Comparison of ENCODE assay signal across 13 cellular contexts in genomic region chr16:57826040-57826434, GRCh38. TPM values are rescaled to one million over a fixed set of nuclear protein-coding genes. Genes with fewer than 3 reads are reported as not detected.
DNase-seq lines count a peak whose midpoint lies in the region; ATAC-seq and TF ChIP-seq lines count a peak whose summit lies in the region.
"Had no signal": no experiment of that assay in that cellular context is flagged by ENCODE, and none has a peak within 500 bp of the region (broad histone marks: within the 10 kb centered on the region; RNA-seq: fewer than 3 reads in every experiment).

No MANE protein-coding gene starts in this region.

- H4K8ac ChIP-seq in mesenchymal stem cell (ENCODE audit: low read length): no peak overlapping the region

- no peak overlapping the region for H2BK15ac ChIP-seq in mesenchymal stem cell (ENCODE audit: low read depth, poor library complexity, severe bottlenecking)

- no peaks in the 10 kb centered on the region for H3K9me3 Mint-ChIP-seq in Caco-2 (ENCODE audit: unreplicated experiment)
- no peaks in the 10 kb centered on the region for H3K9me3 Mint-ChIP-seq in activated CD8-positive, alpha-beta memory T cell treated with anti-CD3 and anti-CD28 coated beads, Interleukin-2, amount 10 ng/mL, durations not matched to agents 7 days and 5 days (ENCODE audit: low read depth)
- H3K9me3 Mint-ChIP-seq: CD4-positive, alpha-beta memory T cell had no signal

- peaks cover 61% of the 10 kb centered on the region for H3K4me1 Mint-ChIP-seq in Caco-2 (ENCODE audit: low read depth, unreplicated experiment)
- no peaks in the 10 kb centered on the region for H3K4me1 Mint-ChIP-seq in activated CD8-positive, alpha-beta memory T cell treated with anti-CD3 and anti-CD28 coated beads, Interleukin-2, amount 10 ng/mL, durations not matched to agents 7 days and 5 days
- H3K4me1 Mint-ChIP-seq: B cell; CD4-positive, alpha-beta memory T cell had no signal

- H3K14ac ChIP-seq in mesenchymal stem cell (ENCODE audit: low read length in 2 of 2): no peak overlapping the region

- no peak overlapping the region for H3K4me3 Mint-ChIP-seq in Caco-2 (ENCODE audit: unreplicated experiment)
- H3K4me3 Mint-ChIP-seq in activated CD8-positive, alpha-beta memory T cell treated with anti-CD3 and anti-CD28 coated beads, Interleukin-2, amount 10 ng/mL, durations not matched to agents 7 days and 5 days: no peak overlapping the region
- H3K4me3 Mint-ChIP-seq: B cell; CD4-positive, alpha-beta memory T cell had no signal

- peak overlapping the region; percentile 86 for H3K27ac Mint-ChIP-seq in Caco-2 (ENCODE audit: unreplicated experiment)
- H3K27ac Mint-ChIP-seq in activated CD8-positive, alpha-beta memory T cell treated with anti-CD3 and anti-CD28 coated beads, Interleukin-2, amount 10 ng/mL, durations not matched to agents 7 days and 5 days: no peak overlapping the region
- H3K27ac Mint-ChIP-seq: B cell had no signal

- H3K23ac ChIP-seq in mesenchymal stem cell (ENCODE audit: low read length in 2 of 2): no peak overlapping the region

- in situ Hi-C loops in Panc1 (cut with HindIII; ENCODE audit: low pct_unique_long_range_greater_than_20kb, low sequenced_read_pairs): no loop called here

- WGBS in mesenchymal stem cell: 70% methylated on average over 3 of the region's 4 CpGs
- WGBS in thyroid gland, 2 donors: 40 to 58% methylated on average over 4 of the region's 4 CpGs
- WGBS in esophagus squamous epithelium, 2 donors: 49 to 55% methylated on average over 4 of the region's 4 CpGs

- H3K9ac ChIP-seq in mesenchymal stem cell (ENCODE audit: low read length): no peak overlapping the region

- TF ChIP-seq POLR2A in thyroid gland (IDR thresholded peaks at IDR 0.05) (peak in 1 of 2 donors; percentile 42), esophagus squamous epithelium (IDR thresholded peaks at IDR 0.05) (no peak)

- H3K4me1 ChIP-seq in Caco-2: peaks cover 72% of the 10 kb centered on the region
- peaks cover 16% of the 10 kb centered on the region for H3K4me1 ChIP-seq in Panc1 (ENCODE audit: control insufficient read depth, insufficient read depth, low read length)
- H3K4me1 ChIP-seq in mesenchymal stem cell (ENCODE audit: control insufficient read depth, insufficient read depth, low read depth, low read length): peaks cover 30% of the 10 kb centered on the region
- H3K4me1 ChIP-seq in thyroid gland: peaks cover 48 to 81% of the 10 kb centered on the region in 2 donors
- peaks cover 0 to 29% (median 4%) of the 10 kb centered on the region in 3 donors for H3K4me1 ChIP-seq in esophagus squamous epithelium

- no peak for DNase-seq in Caco-2
- DNase-seq in Panc1 (ENCODE audit: low read depth, low spot score): no peak
- no peak for DNase-seq in mesenchymal stem cell
- DNase-seq in thyroid gland: peak in 1 of 2 donors; percentile 25
- DNase-seq in esophagus squamous epithelium (lab: John Stamatoyannopoulos, UW): no peak
- no peak for DNase-seq in EL
- no peak for DNase-seq in activated CD8-positive, alpha-beta memory T cell treated with anti-CD3 and anti-CD28 coated beads, Interleukin-2, amount 10 ng/mL, durations not matched to agents 7 days and 5 days
- DNase-seq: CD4-positive, alpha-beta memory T cell; DMS153; GDM1 had no signal

- H2AK5ac ChIP-seq in mesenchymal stem cell (ENCODE audit: low read length, severe bottlenecking): peak overlapping the region; percentile 51

- no peak overlapping the region for H2BK12ac ChIP-seq in mesenchymal stem cell (ENCODE audit: low read length in 2 of 2)

- H3K18ac ChIP-seq in mesenchymal stem cell (ENCODE audit: low read depth in 1 of 2, low read length in 2 of 2): no peak overlapping the region

- BruUV-seq in Caco-2 (replicated peaks; lab: Mats Ljungman, UMichigan) (no TSS peak), Panc1 (replicated peaks; lab: Mats Ljungman, UMichigan) (no TSS peak)

- H2BK120ac ChIP-seq in mesenchymal stem cell (ENCODE audit: low read depth, low read length): no peak overlapping the region

- CTCF ChIA-PET in Caco-2 (lab: Charles Lee): interaction anchor here (1.5 kb wide), 1 partner anchor 31 kb away, joined by 3 read pairs; no protein-coding TSS in a partner anchor
- CTCF ChIA-PET in Panc1 (lab: Charles Lee): no interaction called here
- CTCF ChIA-PET in activated CD8-positive, alpha-beta memory T cell treated with anti-CD3 and anti-CD28 coated beads, Interleukin-2, amount 10 ng/mL, durations not matched to agents 7 days and 5 days (lab: Charles Lee): no interaction called here

- no peak overlapping the region for H2AFZ ChIP-seq in mesenchymal stem cell (ENCODE audit: low read depth, low read length)

- no peaks in the 10 kb centered on the region for H3K27me3 ChIP-seq in Caco-2 (replicated peaks; ENCODE audit: control insufficient read depth, insufficient read depth, low read length)
- H3K27me3 ChIP-seq in Panc1 (ENCODE audit: control insufficient read depth, insufficient read depth, low read length): no peaks in the 10 kb centered on the region
- H3K27me3 ChIP-seq in mesenchymal stem cell (ENCODE audit: control insufficient read depth in 1 of 2, insufficient read depth in 1 of 2, low read length in 2 of 2): peaks cover 0 to 55% of the 10 kb centered on the region in 2 experiments
- no peaks in the 10 kb centered on the region for H3K27me3 ChIP-seq in thyroid gland
- H3K27me3 ChIP-seq in esophagus squamous epithelium: no peaks in the 10 kb centered on the region

- H3K27me3 Mint-ChIP-seq in Caco-2 (ENCODE audit: insufficient read depth, unreplicated experiment): no peaks in the 10 kb centered on the region
- H3K27me3 Mint-ChIP-seq in activated CD8-positive, alpha-beta memory T cell treated with anti-CD3 and anti-CD28 coated beads, Interleukin-2, amount 10 ng/mL, durations not matched to agents 7 days and 5 days: peaks cover 24% of the 10 kb centered on the region

- H3K79me1 ChIP-seq in mesenchymal stem cell (replicated peaks; ENCODE audit: low read length, poor library complexity, severe bottlenecking): peaks cover 13% of the 10 kb centered on the region

- peak overlapping the region; percentile 29; the same call in 1 of the 2 replicates for H3K27ac ChIP-seq in Panc1 (ENCODE audit: low read length)
- no peak overlapping the region for H3K27ac ChIP-seq in mesenchymal stem cell (ENCODE audit: low read length, poor library complexity, severe bottlenecking)
- H3K27ac ChIP-seq in thyroid gland: peak overlapping the region; percentile 97 to 98 (median 98)
- H3K27ac ChIP-seq in esophagus squamous epithelium: no peak overlapping the region
- H3K27ac ChIP-seq: C4-2B had no signal

- H3K4ac ChIP-seq in mesenchymal stem cell (ENCODE audit: low read depth in 1 of 2, low read length in 2 of 2): no peak overlapping the region

- POLR2A ChIA-PET in Caco-2 (lab: Charles Lee) (interaction anchor here (1.2 kb wide), 1 partner anchor 10 kb away, joined by 3 read pairs; no protein-coding TSS in a partner anchor), Panc1 (lab: Charles Lee) (no interaction called here)

- ATAC-seq in Panc1: no peak
- no peak for ATAC-seq in activated CD8-positive, alpha-beta memory T cell treated with anti-CD3 and anti-CD28 coated beads, Interleukin-2, amount 10 ng/mL, durations not matched to agents 7 days and 5 days

- H3K4me2 ChIP-seq in mesenchymal stem cell (ENCODE audit: low read length, poor library complexity, severe bottlenecking): no peak overlapping the region

- intact Hi-C loops in Caco-2 (cut with micrococcal nuclease; ENCODE audit: unreplicated experiment): loop anchor here (1.0 kb wide), 2 partner anchors 29 to 37 kb away; no protein-coding TSS in a partner anchor
- intact Hi-C loops in Panc1 (cut with micrococcal nuclease; ENCODE audit: unreplicated experiment): no loop called here
- intact Hi-C loops in thyroid gland (cut with DNase I): no loop called here
- intact Hi-C loops in esophagus squamous epithelium (cut with DNase I): no loop called here

- H2BK5ac ChIP-seq in mesenchymal stem cell (ENCODE audit: low read depth, low read length, poor library complexity, severe bottlenecking): no peak overlapping the region

- no peaks in the 10 kb centered on the region for H3K9me3 ChIP-seq in Caco-2
- no peaks in the 10 kb centered on the region for H3K9me3 ChIP-seq in Panc1 (ENCODE audit: control insufficient read depth, insufficient read depth, low read depth, low read length)
- H3K9me3 ChIP-seq in mesenchymal stem cell (ENCODE audit: control insufficient read depth, low read length): no peaks in the 10 kb centered on the region
- H3K9me3 ChIP-seq in thyroid gland: no peaks in the 10 kb centered on the region
- no peaks in the 10 kb centered on the region for H3K9me3 ChIP-seq in esophagus squamous epithelium
- H3K9me3 ChIP-seq: HAP-1 had no signal

- no peak overlapping the region for H4K91ac ChIP-seq in mesenchymal stem cell (ENCODE audit: low read length)

- H3K4me3 ChIP-seq in Caco-2 (ENCODE audit: low read depth, low read length) (no peak overlapping the region), Panc1 (ENCODE audit: low read depth in 2 of 2, low read length in 2 of 2) (no peak overlapping the region), mesenchymal stem cell (ENCODE audit: insufficient read depth in 1 of 2, low read depth in 1 of 2, low read length in 2 of 2) (no peak overlapping the region), thyroid gland (replicated peaks in 1 of 3) (no peak overlapping the region), esophagus squamous epithelium (no peak overlapping the region)
- H3K4me3 ChIP-seq: HAP-1 had no signal

- H3K36me3 Mint-ChIP-seq in Caco-2 (ENCODE audit: insufficient read depth, unreplicated experiment): peaks cover 13% of the 10 kb centered on the region
- no peaks in the 10 kb centered on the region for H3K36me3 Mint-ChIP-seq in activated CD8-positive, alpha-beta memory T cell treated with anti-CD3 and anti-CD28 coated beads, Interleukin-2, amount 10 ng/mL, durations not matched to agents 7 days and 5 days
- H3K36me3 Mint-ChIP-seq: CD4-positive, alpha-beta memory T cell had no signal

- H3K36me3 ChIP-seq in Caco-2 (ENCODE audit: control insufficient read depth, insufficient read depth, low read length): no peaks in the 10 kb centered on the region
- no peaks in the 10 kb centered on the region for H3K36me3 ChIP-seq in Panc1 (ENCODE audit: control insufficient read depth, insufficient read depth, low read length)
- H3K36me3 ChIP-seq in mesenchymal stem cell (ENCODE audit: control insufficient read depth in 1 of 2, insufficient read depth in 2 of 2, low read depth in 1 of 2, low read length in 2 of 2): peaks cover 0 to 5% of the 10 kb centered on the region in 2 experiments
- H3K36me3 ChIP-seq in thyroid gland: no peaks in the 10 kb centered on the region
- no peaks in the 10 kb centered on the region for H3K36me3 ChIP-seq in esophagus squamous epithelium
- H3K36me3 ChIP-seq: HAP-1 had no signal

- no peak for TF ChIP-seq CTCF in Caco-2 (IDR thresholded peaks at IDR 0.05; ENCODE audit: insufficient read depth in 1 of 2, low read depth in 1 of 2, low read length in 1 of 2, severe bottlenecking in 1 of 2, unreplicated experiment in 1 of 2)
- no peak for TF ChIP-seq CTCF in Panc1 (IDR thresholded peaks at IDR 0.05)
- no peak for TF ChIP-seq CTCF in thyroid gland (IDR thresholded peaks at IDR 0.05)
- TF ChIP-seq CTCF in esophagus squamous epithelium (IDR thresholded peaks at IDR 0.05): no peak

RNA-seq across cellular contexts. Expression of gene KIFC3, which starts 23.7 kb away (rescaled TPM):
- total RNA-seq in Caco-2 (2022) (103 and 108 TPM in 2 replicates), Panc1 (2021; ENCODE audit: unreplicated experiment) (51.5 TPM), thyroid gland (100 to 1,000 TPM in 3 of 4 donors, 10 to 100 TPM in 1; 88.8 to 153 (median 132) TPM), esophagus squamous epithelium (10 to 100 TPM; 14.8 to 72.4 (median 43.5) TPM)
- 79.0 TPM for polyA plus RNA-seq in Panc1 (2012; ENCODE audit: insufficient read length)
- polyA plus RNA-seq in mesenchymal stem cell (2013, experiment 1 of 2): 28.1 TPM
- polyA plus RNA-seq in mesenchymal stem cell (2013, experiment 2 of 2): 25.8 TPM
- under 1 TPM in 1 of 2 experiments, not detected in 1; 0.47 TPM for total RNA-seq in activated CD8-positive, alpha-beta memory T cell treated with anti-CD3 and anti-CD28 coated beads, Interleukin-2, amount 10 ng/mL, durations not matched to agents 7 days and 5 days
- polyA plus RNA-seq: CD4-positive, alpha-beta memory T cell had no signal

Comparison
In these comparisons a context has a peak if more than half of its experiments do, and no peak if none do; other contexts are left out.
1. H3K27ac ChIP-seq: peak in Panc1 (single experiment) and thyroid gland (3 of 3); none in mesenchymal stem cell (single experiment) and esophagus squamous epithelium (0 of 4).
2. RNA of gene KIFC3, which starts 23.7 kb away (total RNA-seq): 88.8 to 153 TPM in thyroid gland, 103 to 108 TPM in Caco-2, 51.5 TPM in Panc1 (single experiment) and 14.8 to 72.4 TPM in esophagus squamous epithelium; 0.47 TPM in activated CD8-positive, alpha-beta memory T cell treated with anti-CD3 and anti-CD28 coated beads, Interleukin-2, amount 10 ng/mL, durations not matched to agents 7 days and 5 days; every median in the first group is over 10 times any median in the second.